19 cellular contexts compared by ENCODE assay signal in the genomic region with DNA sequence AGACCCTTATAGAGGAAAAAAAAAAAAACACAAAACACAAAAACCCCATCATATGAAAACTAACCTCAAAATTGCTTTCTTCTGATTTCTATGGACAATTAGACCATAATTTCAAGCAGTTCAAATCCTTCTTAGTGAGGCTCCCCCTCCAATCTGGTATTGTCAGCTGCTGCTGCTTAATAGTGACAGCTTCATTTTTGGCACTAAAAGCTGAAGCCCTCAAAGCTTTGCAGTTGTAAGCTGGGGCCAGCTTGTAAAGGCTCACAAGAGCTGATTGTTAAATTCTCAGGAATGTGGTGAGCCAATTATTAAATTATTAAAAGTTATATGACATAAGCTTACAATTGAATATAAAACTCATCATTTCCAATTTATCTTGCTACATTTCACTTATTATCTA. TPM values are rescaled to one million over a fixed set of nuclear protein-coding genes. Genes with fewer than 3 reads are reported as not detected.
DNase-seq lines count a peak whose midpoint lies in the region; ATAC-seq and TF ChIP-seq lines count a peak whose summit lies in the region.
"Had no signal": no experiment of that assay in that cellular context is flagged by ENCODE, and none has a peak within 500 bp of the region (broad histone marks: within the 10 kb centered on the region; RNA-seq: fewer than 3 reads in every experiment).

No MANE protein-coding gene starts in this region.

- H3K4me1 Mint-ChIP-seq in activated CD8-positive, alpha-beta memory T cell treated with anti-CD3 and anti-CD28 coated beads, Interleukin-2, amount 10 ng/mL, durations not matched to agents 7 days and 5 days = peaks cover 47% of the 10 kb centered on the region
- H3K4me1 Mint-ChIP-seq in central memory CD8-positive, alpha-beta T cell = peaks cover 73% of the 10 kb centered on the region
- peaks cover 22% of the 10 kb centered on the region for H3K4me1 Mint-ChIP-seq in nephron

- peak; percentile 15 for DNase-seq in activated CD8-positive, alpha-beta memory T cell treated with anti-CD3 and anti-CD28 coated beads, Interleukin-2, amount 10 ng/mL, durations not matched to agents 7 days and 5 days
- DNase-seq in activated CD8-positive, alpha-beta memory T cell treated with anti-CD3 and anti-CD28 coated beads for 24 hours = no peak
- DNase-seq in central memory CD8-positive, alpha-beta T cell (ENCODE audit: low spot score in 2 of 2) = no peak
- DNase-seq in iPS-NIHi11 (ENCODE audit: low spot score) = no peak
- no peak for DNase-seq in activated CD4-positive, alpha-beta T cell treated with anti-CD3 and anti-CD28 coated beads for 1 hour
- DNase-seq: islet precursor cell; mammary epithelial cell; NCI-H187; NCI-H510A; PC-9; stimulated activated CD4-positive, alpha-beta T cell treated with anti-CD3 and anti-CD28 coated beads, Interleukin-15, amount 100 ng/mL, for 24 hours; thyroid gland had no signal

- H3K27ac Mint-ChIP-seq in activated CD8-positive, alpha-beta memory T cell treated with anti-CD3 and anti-CD28 coated beads, Interleukin-2, amount 10 ng/mL, durations not matched to agents 7 days and 5 days = no peak overlapping the region
- H3K27ac Mint-ChIP-seq in central memory CD8-positive, alpha-beta T cell (ENCODE audit: low read depth) = peak overlapping the region; percentile 38
- peak overlapping the region; percentile 90 to 93 (median 90) for H3K27ac Mint-ChIP-seq in nephron
- H3K27ac Mint-ChIP-seq: activated T-helper 17 cell treated with anti-CD3 and anti-CD28 coated beads, Interleukin-2, amount 50 U/mL, for 72 hours; natural killer cell treated with Interleukin-12 subunit alpha and Interleukin-12 subunit beta and Interleukin-15 and Interleukin-18, amount 100 ng/mL, for 72 hours; stimulated activated effector memory CD8-positive, alpha-beta T cell treated with anti-CD3 and anti-CD28 coated beads, Interleukin-12 subunit alpha, Interleukin-12 subunit beta, amount 100 ng/mL, for 72 hours had no signal

- no peak for ATAC-seq in activated CD8-positive, alpha-beta memory T cell treated with anti-CD3 and anti-CD28 coated beads, Interleukin-2, amount 10 ng/mL, durations not matched to agents 7 days and 5 days
- ATAC-seq in central memory CD8-positive, alpha-beta T cell (replicated peaks; ENCODE audit: extremely low read depth, poor library complexity, severe bottlenecking) = no peak
- ATAC-seq in HG03520 (IDR thresholded peaks at IDR 0.05; ENCODE audit: unreplicated experiment) = no peak
- no peak for ATAC-seq in HG02588 (IDR thresholded peaks at IDR 0.05; ENCODE audit: unreplicated experiment)
- ATAC-seq: activated T-helper 17 cell treated with anti-CD3 and anti-CD28 coated beads, Interleukin-2, amount 50 U/mL, for 72 hours; esophagus mucosa; natural killer cell treated with Interleukin-12 subunit alpha and Interleukin-12 subunit beta and Interleukin-15 and Interleukin-18, amount 100 ng/mL, for 72 hours; stimulated activated effector memory CD8-positive, alpha-beta T cell treated with anti-CD3 and anti-CD28 coated beads, Interleukin-12 subunit alpha, Interleukin-12 subunit beta, amount 100 ng/mL, for 72 hours had no signal

- no peaks in the 10 kb centered on the region for H3K27me3 Mint-ChIP-seq in activated CD8-positive, alpha-beta memory T cell treated with anti-CD3 and anti-CD28 coated beads, Interleukin-2, amount 10 ng/mL, durations not matched to agents 7 days and 5 days
- no peaks in the 10 kb centered on the region for H3K27me3 Mint-ChIP-seq in central memory CD8-positive, alpha-beta T cell
- H3K27me3 Mint-ChIP-seq in nephron (ENCODE audit: low read depth) = no peaks in the 10 kb centered on the region
- H3K27me3 Mint-ChIP-seq: activated T-helper 17 cell treated with anti-CD3 and anti-CD28 coated beads, Interleukin-2, amount 50 U/mL, for 72 hours had no signal

- no peak for TF ChIP-seq CTCF in nephron (IDR thresholded peaks at IDR 0.05; ENCODE audit: unreplicated experiment in 3 of 3)

- no peaks in the 10 kb centered on the region for H3K9me3 Mint-ChIP-seq in activated CD8-positive, alpha-beta memory T cell treated with anti-CD3 and anti-CD28 coated beads, Interleukin-2, amount 10 ng/mL, durations not matched to agents 7 days and 5 days (ENCODE audit: low read depth)
- H3K9me3 Mint-ChIP-seq in central memory CD8-positive, alpha-beta T cell = no peaks in the 10 kb centered on the region
- no peaks in the 10 kb centered on the region for H3K9me3 Mint-ChIP-seq in nephron
- H3K9me3 Mint-ChIP-seq: activated T-helper 17 cell treated with anti-CD3 and anti-CD28 coated beads, Interleukin-2, amount 50 U/mL, for 72 hours; natural killer cell treated with Interleukin-12 subunit alpha and Interleukin-12 subunit beta and Interleukin-15 and Interleukin-18, amount 100 ng/mL, for 72 hours; stimulated activated effector memory CD8-positive, alpha-beta T cell treated with anti-CD3 and anti-CD28 coated beads, Interleukin-12 subunit alpha, Interleukin-12 subunit beta, amount 100 ng/mL, for 72 hours had no signal

- CTCF ChIA-PET in activated CD8-positive, alpha-beta memory T cell treated with anti-CD3 and anti-CD28 coated beads, Interleukin-2, amount 10 ng/mL, durations not matched to agents 7 days and 5 days (lab: Charles Lee) = interaction anchor here (1.6 kb wide), 1 partner anchor 25 kb away, joined by 3 read pairs; no protein-coding TSS in a partner anchor

- H3K4me3 Mint-ChIP-seq in activated CD8-positive, alpha-beta memory T cell treated with anti-CD3 and anti-CD28 coated beads, Interleukin-2, amount 10 ng/mL, durations not matched to agents 7 days and 5 days = no peak overlapping the region
- no peak overlapping the region for H3K4me3 Mint-ChIP-seq in central memory CD8-positive, alpha-beta T cell
- H3K4me3 Mint-ChIP-seq in nephron = peak overlapping the region in 2 of 3 experiments; percentile 59 to 60
- H3K4me3 Mint-ChIP-seq: activated T-helper 17 cell treated with anti-CD3 and anti-CD28 coated beads, Interleukin-2, amount 50 U/mL, for 72 hours; natural killer cell treated with Interleukin-12 subunit alpha and Interleukin-12 subunit beta and Interleukin-15 and Interleukin-18, amount 100 ng/mL, for 72 hours; stimulated activated effector memory CD8-positive, alpha-beta T cell treated with anti-CD3 and anti-CD28 coated beads, Interleukin-12 subunit alpha, Interleukin-12 subunit beta, amount 100 ng/mL, for 72 hours had no signal

- no peaks in the 10 kb centered on the region for H3K36me3 Mint-ChIP-seq in activated CD8-positive, alpha-beta memory T cell treated with anti-CD3 and anti-CD28 coated beads, Interleukin-2, amount 10 ng/mL, durations not matched to agents 7 days and 5 days
- peaks cover 14% of the 10 kb centered on the region for H3K36me3 Mint-ChIP-seq in central memory CD8-positive, alpha-beta T cell (ENCODE audit: insufficient read depth)
- peaks cover 5% of the 10 kb centered on the region for H3K36me3 Mint-ChIP-seq in nephron (ENCODE audit: low read depth)
- H3K36me3 Mint-ChIP-seq: natural killer cell treated with Interleukin-12 subunit alpha and Interleukin-12 subunit beta and Interleukin-15 and Interleukin-18, amount 100 ng/mL, for 72 hours; stimulated activated effector memory CD8-positive, alpha-beta T cell treated with anti-CD3 and anti-CD28 coated beads, Interleukin-12 subunit alpha, Interleukin-12 subunit beta, amount 100 ng/mL, for 72 hours had no signal

RNA-seq across cellular contexts. Expression of a gene that starts 21.9 kb away (rescaled TPM):
- 1 to 10 TPM; 4.2 to 9.1 TPM for total RNA-seq in activated CD8-positive, alpha-beta memory T cell treated with anti-CD3 and anti-CD28 coated beads, Interleukin-2, amount 10 ng/mL, durations not matched to agents 7 days and 5 days

Comparison
In these comparisons a context has a peak if more than half of its experiments do, and no peak if none do; other contexts are left out.
1. H3K4me3 Mint-ChIP-seq: peak in nephron (2 of 3); none in activated CD8-positive, alpha-beta memory T cell treated with anti-CD3 and anti-CD28 coated beads, Interleukin-2, amount 10 ng/mL, durations not matched to agents 7 days and 5 days (single experiment) and central memory CD8-positive, alpha-beta T cell (single experiment).